In genomic region chrX:136261316-136261715, GRCh38 we compare ENCODE assay signal across 1 cellular context.
TF ChIP-seq lines count a peak whose summit lies in the region.

No MANE protein-coding gene starts in this region.

TF ChIP-seq in IMR-90, 13 proteins besides CTCF, POLR2A, EP300 and RAD21:
- TF ChIP-seq MAZ (IDR thresholded peaks at IDR 0.05; ENCODE audit: borderline replicate concordance, low read depth, low read length): no peak
- no peak for TF ChIP-seq SMC3 (IDR thresholded peaks at IDR 0.05; ENCODE audit: low read depth, low read length)
- TF ChIP-seq FOS (IDR thresholded peaks at IDR 0.05; ENCODE audit: low read depth, low read length): no peak
- no peak for TF ChIP-seq MXI1 (IDR thresholded peaks at IDR 0.05; ENCODE audit: borderline replicate concordance, low read depth, low read length)
- TF ChIP-seq CHD1 (IDR thresholded peaks at IDR 0.05; ENCODE audit: low read depth, low read length): no peak
- no peak for TF ChIP-seq NFE2L2 (IDR thresholded peaks at IDR 0.05; ENCODE audit: low read depth, low read length)
- TF ChIP-seq BHLHE40 (IDR thresholded peaks at IDR 0.05; ENCODE audit: low read depth, low read length): no peak
- TF ChIP-seq, protein P1, sequence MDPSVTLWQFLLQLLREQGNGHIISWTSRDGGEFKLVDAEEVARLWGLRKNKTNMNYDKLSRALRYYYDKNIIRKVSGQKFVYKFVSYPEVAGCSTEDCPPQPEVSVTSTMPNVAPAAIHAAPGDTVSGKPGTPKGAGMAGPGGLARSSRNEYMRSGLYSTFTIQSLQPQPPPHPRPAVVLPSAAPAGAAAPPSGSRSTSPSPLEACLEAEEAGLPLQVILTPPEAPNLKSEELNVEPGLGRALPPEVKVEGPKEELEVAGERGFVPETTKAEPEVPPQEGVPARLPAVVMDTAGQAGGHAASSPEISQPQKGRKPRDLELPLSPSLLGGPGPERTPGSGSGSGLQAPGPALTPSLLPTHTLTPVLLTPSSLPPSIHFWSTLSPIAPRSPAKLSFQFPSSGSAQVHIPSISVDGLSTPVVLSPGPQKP (IDR thresholded peaks at IDR 0.05; ENCODE audit: borderline replicate concordance, low read depth, low read length): no peak
- no peak for TF ChIP-seq MAFK (IDR thresholded peaks at IDR 0.05; ENCODE audit: low read depth, low read length)
- no peak for TF ChIP-seq RFX5 (IDR thresholded peaks at IDR 0.05; ENCODE audit: low read depth, low read length)
- TF ChIP-seq, protein P2, sequence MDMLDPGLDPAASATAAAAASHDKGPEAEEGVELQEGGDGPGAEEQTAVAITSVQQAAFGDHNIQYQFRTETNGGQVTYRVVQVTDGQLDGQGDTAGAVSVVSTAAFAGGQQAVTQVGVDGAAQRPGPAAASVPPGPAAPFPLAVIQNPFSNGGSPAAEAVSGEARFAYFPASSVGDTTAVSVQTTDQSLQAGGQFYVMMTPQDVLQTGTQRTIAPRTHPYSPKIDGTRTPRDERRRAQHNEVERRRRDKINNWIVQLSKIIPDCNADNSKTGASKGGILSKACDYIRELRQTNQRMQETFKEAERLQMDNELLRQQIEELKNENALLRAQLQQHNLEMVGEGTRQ (IDR thresholded peaks at IDR 0.05; ENCODE audit: low read depth, low read length): no peak
- no peak for TF ChIP-seq CEBPB (IDR thresholded peaks at IDR 0.05; ENCODE audit: low read depth, low read length)
- no peak for TF ChIP-seq RCOR1 (IDR thresholded peaks at IDR 0.05; ENCODE audit: insufficient replicate concordance, low read length)
